Comparison of ENCODE assay signal across 7 cellular contexts in the genomic region with DNA sequence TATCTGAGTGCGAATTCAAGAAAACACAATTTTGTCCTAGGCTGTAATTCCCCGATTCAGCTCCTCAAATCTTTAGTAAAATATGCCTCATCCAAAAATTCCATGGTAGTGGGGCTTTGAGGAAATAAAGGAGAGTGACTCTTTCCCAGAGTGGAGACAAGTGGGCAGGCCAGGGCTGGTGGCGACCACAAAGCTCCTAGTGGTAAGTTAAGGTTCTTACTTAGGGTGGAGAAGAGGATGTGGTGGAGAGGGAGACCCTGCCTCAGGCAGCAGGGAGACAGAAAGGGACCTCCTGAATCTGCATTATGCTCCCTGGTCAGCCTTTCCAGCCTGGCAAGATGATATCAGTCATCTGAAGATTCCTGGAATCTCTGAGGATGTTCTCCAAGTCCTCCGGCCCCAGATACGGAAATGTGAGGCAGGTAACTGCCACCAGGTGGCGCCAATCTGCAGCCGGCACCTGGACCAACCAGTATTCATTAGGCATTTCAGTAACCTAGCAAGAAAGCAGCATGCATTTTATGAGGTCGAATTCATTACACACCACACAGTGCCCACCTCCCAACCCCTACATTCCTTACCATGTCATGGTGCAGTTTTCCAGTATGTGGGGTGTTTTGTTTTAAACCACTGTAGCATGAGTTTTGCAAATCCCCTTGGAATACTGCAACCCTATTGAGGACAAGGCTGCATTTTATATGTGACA.
DNase-seq lines count a peak whose midpoint lies in the region; ATAC-seq and TF ChIP-seq lines count a peak whose summit lies in the region.

No MANE protein-coding gene starts in this region.

- H3K4me3 ChIP-seq in GM12865 (ENCODE audit: low read depth, low read length) = no peak overlapping the region

- ATAC-seq in HG02571 (IDR thresholded peaks at IDR 0.05; ENCODE audit: unreplicated experiment) = peak; percentile 54
- ATAC-seq in stimulated activated naive CD8-positive, alpha-beta T cell treated with anti-CD3 and anti-CD28 coated beads, Interleukin-15, Interleukin-2, amounts not matched to agents 100 U/mL and 50 U/mL, for 24 hours = no peak

- peak; percentile 91 for TF ChIP-seq CTCF in GM12865 (IDR thresholded peaks at IDR 0.05; ENCODE audit: insufficient read depth, low read depth, low read length, missing control alignments)

- DNase-seq in GM12865 (ENCODE audit: low read depth) = peak; percentile 75
- DNase-seq in NCI-H1930 (lab: John Stamatoyannopoulos, UW) = peak; percentile 9 to 56
- DNase-seq in activated CD4-positive, alpha-beta T cell treated with anti-CD3 and anti-CD28 coated beads for 4 hours = peak; percentile 19 to 32
- DNase-seq in ecto neural progenitor cell (ENCODE audit: low spot score) = peak; percentile 79
- peak; percentile 18 for DNase-seq in midbrain (lab: John Stamatoyannopoulos, UW)
- DNase-seq in stimulated activated naive CD8-positive, alpha-beta T cell treated with anti-CD3 and anti-CD28 coated beads, Interleukin-15, Interleukin-2, amounts not matched to agents 100 U/mL and 50 U/mL, for 24 hours = peak; percentile 62

Comparison
In these comparisons a context has a peak if more than half of its experiments do, and no peak if none do; other contexts are left out.
1. DNase-seq: peak in every context shown above with its lines; median percentile 79 in ecto neural progenitor cell; 75 in GM12865; 62 in stimulated activated naive CD8-positive, alpha-beta T cell treated with anti-CD3 and anti-CD28 coated beads, Interleukin-15, Interleukin-2, amounts not matched to agents 100 U/mL and 50 U/mL, for 24 hours; 32 in NCI-H1930; 26 in activated CD4-positive, alpha-beta T cell treated with anti-CD3 and anti-CD28 coated beads for 4 hours; 18 in midbrain.